9 cellular contexts compared by ENCODE assay signal in genomic region chr1:162357681-162358266, GRCh38. TPM values are rescaled to one million over a fixed set of nuclear protein-coding genes. Genes with fewer than 3 reads are reported as not detected.
A peak's percentile ranks its signal among the peaks of the same experiment; 100 is the strongest.
DNase-seq lines count a peak whose midpoint lies in the region; ATAC-seq and TF ChIP-seq lines count a peak whose summit lies in the region.
"Had no signal": no experiment of that assay in that cellular context is flagged by ENCODE, and none has a peak within 500 bp of the region (broad histone marks: within the 10 kb centered on the region; RNA-seq: fewer than 3 reads in every experiment).

No MANE protein-coding gene starts in this region.

- H3K4me1 Mint-ChIP-seq in naive thymus-derived CD8-positive, alpha-beta T cell: no peaks in the 10 kb centered on the region
- no peaks in the 10 kb centered on the region for H3K4me1 Mint-ChIP-seq in activated CD4-positive, alpha-beta memory T cell treated with anti-CD3 and anti-CD28 coated beads for 36 hours (ENCODE audit: low read depth)

- H3K4me3 ChIP-seq in astrocyte of the cerebellum (ENCODE audit: low read depth, low read length): no peak overlapping the region

- intact Hi-C loops in activated CD4-positive, alpha-beta memory T cell treated with anti-CD3 and anti-CD28 coated beads for 36 hours (cut with micrococcal nuclease): loop anchor here (1.0 kb wide), 1 partner anchor 35 kb away; no protein-coding TSS in a partner anchor

- no peaks in the 10 kb centered on the region for H3K36me3 Mint-ChIP-seq in naive thymus-derived CD8-positive, alpha-beta T cell
- H3K36me3 Mint-ChIP-seq in activated CD4-positive, alpha-beta memory T cell treated with anti-CD3 and anti-CD28 coated beads for 36 hours: no peaks in the 10 kb centered on the region

- no peak for ATAC-seq in naive thymus-derived CD8-positive, alpha-beta T cell
- ATAC-seq in HG02970 (IDR thresholded peaks at IDR 0.05; ENCODE audit: low FRiP score, unreplicated experiment): no peak

- in situ Hi-C loops in astrocyte of the cerebellum (cut with HindIII; ENCODE audit: low sequenced_read_pairs): no loop called here

- H3K4me3 Mint-ChIP-seq in naive thymus-derived CD8-positive, alpha-beta T cell: no peak overlapping the region
- H3K4me3 Mint-ChIP-seq in activated CD4-positive, alpha-beta memory T cell treated with anti-CD3 and anti-CD28 coated beads for 36 hours: no peak overlapping the region

- TF ChIP-seq CTCF in GM12873 (IDR thresholded peaks at IDR 0.05; ENCODE audit: insufficient read depth, low read depth, low read length, missing control alignments) (peak; percentile 62), astrocyte of the cerebellum (IDR thresholded peaks at IDR 0.05; ENCODE audit: low read depth, low read length, missing control alignments) (peak; percentile 29)

- no peaks in the 10 kb centered on the region for H3K9me3 Mint-ChIP-seq in naive thymus-derived CD8-positive, alpha-beta T cell
- no peaks in the 10 kb centered on the region for H3K9me3 Mint-ChIP-seq in activated CD4-positive, alpha-beta memory T cell treated with anti-CD3 and anti-CD28 coated beads for 36 hours

- peaks cover 7 to 22% (median 9%) of the 10 kb centered on the region in 5 donors for H3K27me3 Mint-ChIP-seq in naive thymus-derived CD8-positive, alpha-beta T cell
- peaks cover 7% of the 10 kb centered on the region for H3K27me3 Mint-ChIP-seq in activated CD4-positive, alpha-beta memory T cell treated with anti-CD3 and anti-CD28 coated beads for 36 hours

- CTCF ChIA-PET in activated CD4-positive, alpha-beta memory T cell treated with anti-CD3 and anti-CD28 coated beads for 36 hours (lab: Charles Lee): interaction anchor here (0.6 to 1.0 kb wide), 3 partner anchors 34 to 301 kb away, joined by 3 to 4 read pairs (median 3); no protein-coding TSS in a partner anchor

- POLR2A ChIA-PET in naive thymus-derived CD8-positive, alpha-beta T cell (lab: Charles Lee): no interaction called here
- POLR2A ChIA-PET in activated CD4-positive, alpha-beta memory T cell treated with anti-CD3 and anti-CD28 coated beads for 36 hours (lab: Charles Lee): no interaction called here

- H3K27ac Mint-ChIP-seq in naive thymus-derived CD8-positive, alpha-beta T cell: no peak overlapping the region
- no peak overlapping the region for H3K27ac Mint-ChIP-seq in activated CD4-positive, alpha-beta memory T cell treated with anti-CD3 and anti-CD28 coated beads for 36 hours

- peak; percentile 45 for DNase-seq in NCI-H146 (lab: John Stamatoyannopoulos, UW)
- DNase-seq in astrocyte of the cerebellum (ENCODE audit: low read depth): no peak
- peak; percentile 31 for DNase-seq in medulla oblongata (ENCODE audit: extremely low spot score)
- no peak for DNase-seq in GM19238 (ENCODE audit: insufficient read length, low spot score)
- DNase-seq in naive thymus-derived CD8-positive, alpha-beta T cell: no peak
- DNase-seq in activated CD4-positive, alpha-beta memory T cell treated with anti-CD3 and anti-CD28 coated beads for 36 hours: no peak

RNA-seq across cellular contexts. Expression of gene SPATA46, which starts 18.9 kb away (rescaled TPM):
- not detected for total RNA-seq in naive thymus-derived CD8-positive, alpha-beta T cell
- not detected for polyA plus RNA-seq in naive thymus-derived CD8-positive, alpha-beta T cell
- total RNA-seq in activated CD4-positive, alpha-beta memory T cell treated with anti-CD3 and anti-CD28 coated beads for 36 hours: not detected
- total RNA-seq: activated CD8-positive, alpha-beta memory T cell treated with anti-CD3 and anti-CD28 coated beads for 36 hours had no signal

RNA-seq across cellular contexts. Expression of gene C1orf226, which starts 23.8 kb away (rescaled TPM):
- under 1 TPM in 1 of 2 experiments, not detected in 1; 0.22 TPM for total RNA-seq in naive thymus-derived CD8-positive, alpha-beta T cell
- polyA plus RNA-seq in naive thymus-derived CD8-positive, alpha-beta T cell: not detected
- total RNA-seq in activated CD4-positive, alpha-beta memory T cell treated with anti-CD3 and anti-CD28 coated beads for 36 hours: under 1 TPM; 0.10 to 0.12 TPM

RNA-seq across cellular contexts. Expression of gene SH2D1B, which starts 54.2 kb away (rescaled TPM):
- total RNA-seq in naive thymus-derived CD8-positive, alpha-beta T cell: under 1 TPM; 0.19 to 0.29 TPM
- polyA plus RNA-seq in naive thymus-derived CD8-positive, alpha-beta T cell: 1 to 10 TPM in 1 of 3 donors, under 1 TPM in 2; 0.10 to 5.9 (median 0.33) TPM
- total RNA-seq in activated CD4-positive, alpha-beta memory T cell treated with anti-CD3 and anti-CD28 coated beads for 36 hours: not detected
- total RNA-seq: activated CD8-positive, alpha-beta memory T cell treated with anti-CD3 and anti-CD28 coated beads for 36 hours had no signal

Comparison
In these comparisons a context has a peak if more than half of its experiments do, and no peak if none do; other contexts are left out.
1. DNase-seq: peak in NCI-H146 (single experiment) and medulla oblongata (single experiment); none in astrocyte of the cerebellum (single experiment), GM19238 (single experiment), naive thymus-derived CD8-positive, alpha-beta T cell (0 of 10) and activated CD4-positive, alpha-beta memory T cell treated with anti-CD3 and anti-CD28 coated beads for 36 hours (single experiment).